In the genomic region with DNA sequence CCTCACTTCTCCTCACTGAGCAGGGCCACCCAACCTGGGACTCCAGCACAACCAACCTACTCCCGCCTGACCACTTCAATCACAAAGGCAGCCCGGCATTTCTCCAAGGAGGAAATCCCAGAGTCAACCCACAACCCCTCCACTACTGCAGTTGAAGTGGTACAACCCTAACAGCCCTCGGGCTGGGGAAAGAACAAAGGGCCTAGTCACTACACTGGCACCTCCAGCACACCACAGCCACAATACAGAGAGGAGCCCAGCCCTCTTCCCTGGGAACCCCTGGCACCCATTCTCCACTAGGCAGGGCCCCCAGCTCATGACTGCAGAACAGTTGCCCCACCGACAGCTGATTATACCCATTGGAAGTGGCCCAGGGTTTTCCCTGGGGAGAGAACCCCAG, we compare ENCODE assay signal across 22 cellular contexts. TPM values are rescaled to one million over a fixed set of nuclear protein-coding genes. Genes with fewer than 3 reads are reported as not detected.
"Had no signal": no experiment of that assay in that cellular context is flagged by ENCODE, and none has a peak within 500 bp of the region (broad histone marks: within the 10 kb centered on the region; RNA-seq: fewer than 3 reads in every experiment).

No MANE protein-coding gene starts in this region.

- H3K9me3 ChIP-seq: esophagus muscularis mucosa, sigmoid colon, testis had no signal

- DNase-seq: effector memory CD8-positive, alpha-beta T cell; immature natural killer cell; left ventricle myocardium superior; mesendoderm; naive thymus-derived CD4-positive, alpha-beta T cell; posterior cingulate gyrus; sigmoid colon; stimulated activated CD4-positive, alpha-beta T cell treated with anti-CD3 and anti-CD28 coated beads, Interleukin-2, amount 100 ng/mL, for 24 hours; stimulated activated CD4-positive, alpha-beta T cell treated with anti-CD3 and anti-CD28 coated beads, Interleukin-4, amount 100 ng/mL, for 4 hours; stimulated activated naive B cell treated with anti-CD40 and anti-IgM and Interleukin-4, amounts not matched to agents 10 μg/mL and 1 μg/mL and 100 μg/mL, for 72 hours; stimulated activated naive CD8-positive, alpha-beta T cell treated with anti-CD3 and anti-CD28 coated beads, Interleukin-15, amount 100 ng/mL, for 72 hours; testis had no signal

- H3K4me3 Mint-ChIP-seq: dendritic cell treated with granulocyte-macrophage colony-stimulating factor and Interleukin-4, amounts not matched to agents 40 ng/mL and 50 ng/mL, for 4 days; effector memory CD8-positive, alpha-beta T cell; immature natural killer cell; naive thymus-derived CD4-positive, alpha-beta T cell; stimulated activated naive B cell treated with anti-CD40 and anti-IgM and Interleukin-4, amounts not matched to agents 10 μg/mL and 1 μg/mL and 100 μg/mL, for 72 hours; stimulated activated naive CD8-positive, alpha-beta T cell treated with anti-CD3 and anti-CD28 coated beads, Interleukin-15, amount 100 ng/mL, for 72 hours had no signal

- H3K27ac Mint-ChIP-seq: dendritic cell treated with granulocyte-macrophage colony-stimulating factor and Interleukin-4, amounts not matched to agents 40 ng/mL and 50 ng/mL, for 4 days; effector memory CD8-positive, alpha-beta T cell; immature natural killer cell; naive thymus-derived CD4-positive, alpha-beta T cell; stimulated activated naive B cell treated with anti-CD40 and anti-IgM and Interleukin-4, amounts not matched to agents 10 μg/mL and 1 μg/mL and 100 μg/mL, for 72 hours; stimulated activated naive CD8-positive, alpha-beta T cell treated with anti-CD3 and anti-CD28 coated beads, Interleukin-15, amount 100 ng/mL, for 72 hours had no signal

- H3K9me3 Mint-ChIP-seq: effector memory CD8-positive, alpha-beta T cell had no signal

- H3K4me1 ChIP-seq: sigmoid colon, testis, tibial nerve had no signal

- H3K4me3 ChIP-seq: esophagus muscularis mucosa, sigmoid colon, skin epidermis, testis, tibial nerve had no signal

- H3K36me3 Mint-ChIP-seq: stimulated activated naive B cell treated with anti-CD40 and anti-IgM and Interleukin-4, amounts not matched to agents 10 μg/mL and 1 μg/mL and 100 μg/mL, for 72 hours had no signal

- ATAC-seq: effector memory CD8-positive, alpha-beta T cell; left ventricle myocardium superior; naive thymus-derived CD4-positive, alpha-beta T cell; stimulated activated naive B cell treated with anti-CD40 and anti-IgM and Interleukin-4, amounts not matched to agents 10 μg/mL and 1 μg/mL and 100 μg/mL, for 72 hours; stimulated activated naive CD8-positive, alpha-beta T cell treated with anti-CD3 and anti-CD28 coated beads, Interleukin-15, amount 100 ng/mL, for 72 hours had no signal

- H3K27ac ChIP-seq: epithelial cell of prostate, esophagus muscularis mucosa, sigmoid colon, skin epidermis, testis, tibial nerve had no signal

- H3K4me1 Mint-ChIP-seq: immature natural killer cell; stimulated activated naive B cell treated with anti-CD40 and anti-IgM and Interleukin-4, amounts not matched to agents 10 μg/mL and 1 μg/mL and 100 μg/mL, for 72 hours; stimulated activated naive CD8-positive, alpha-beta T cell treated with anti-CD3 and anti-CD28 coated beads, Interleukin-15, amount 100 ng/mL, for 72 hours had no signal

- H3K27me3 ChIP-seq: esophagus muscularis mucosa, sigmoid colon, testis, tibial nerve had no signal

- H3K36me3 ChIP-seq: esophagus muscularis mucosa, sigmoid colon, tibial nerve had no signal

RNA-seq across cellular contexts. Expression of a gene that starts 13.7 kb away (rescaled TPM):
- total RNA-seq: esophagus muscularis mucosa; fibroblast of villous mesenchyme; left ventricle myocardium superior; lung microvascular endothelial cell; naive thymus-derived CD4-positive, alpha-beta T cell; osteocyte; pulmonary artery endothelial cell; sigmoid colon; subcutaneous adipose tissue had no signal
